Comparison of ENCODE assay signal across 20 cellular contexts in the genomic region with DNA sequence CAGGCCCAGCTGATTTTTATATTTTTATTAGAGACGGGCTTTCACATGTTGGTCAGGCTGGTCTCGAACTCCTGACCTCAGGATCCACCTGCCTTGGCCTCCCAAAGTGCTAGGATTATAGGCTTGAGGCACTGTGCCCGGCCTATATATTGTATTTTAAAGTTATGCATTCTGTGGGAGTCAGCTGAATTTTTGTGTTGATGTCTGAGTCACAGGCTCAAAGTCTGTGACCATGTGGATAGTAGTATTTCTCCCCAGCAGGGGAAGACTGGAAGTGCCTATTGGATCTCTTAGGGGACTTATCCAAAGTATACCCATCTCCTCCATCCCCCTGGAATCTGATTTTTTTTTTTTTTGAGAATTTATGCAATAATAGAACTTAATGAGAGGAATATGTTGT. TPM values are rescaled to one million over a fixed set of nuclear protein-coding genes. Genes with fewer than 3 reads are reported as not detected.
DNase-seq lines count a peak whose midpoint lies in the region; ATAC-seq and TF ChIP-seq lines count a peak whose summit lies in the region.
"Had no signal": no experiment of that assay in that cellular context is flagged by ENCODE, and none has a peak within 500 bp of the region (broad histone marks: within the 10 kb centered on the region; RNA-seq: fewer than 3 reads in every experiment).

No MANE protein-coding gene starts in this region.

- no peaks in the 10 kb centered on the region for H3K9me3 ChIP-seq in upper lobe of right lung
- H3K9me3 ChIP-seq: Caco-2 had no signal

- H3K9me3 Mint-ChIP-seq in HFFc6 = no peaks in the 10 kb centered on the region
- H3K9me3 Mint-ChIP-seq: CD4-positive, CD25-positive, alpha-beta regulatory T cell had no signal

- H3K27ac ChIP-seq in brain microvascular endothelial cell = no peak overlapping the region
- no peak overlapping the region for H3K27ac ChIP-seq in upper lobe of right lung
- H3K27ac ChIP-seq: HL-60 had no signal

- H3K27me3 ChIP-seq in brain microvascular endothelial cell (replicated peaks) (no peaks in the 10 kb centered on the region), upper lobe of right lung (no peaks in the 10 kb centered on the region)

- no peak overlapping the region for H3K27ac Mint-ChIP-seq in HFFc6
- H3K27ac Mint-ChIP-seq: B cell; CD4-positive, CD25-positive, alpha-beta regulatory T cell had no signal

- DNase-seq in AG09309 (ENCODE audit: low read depth) (no peak), HFFc6 (peak; percentile 28), brain microvascular endothelial cell (peak; percentile 22), hepatic stellate cell (ENCODE audit: low spot score) (peak; percentile 21), HuH-7 (ENCODE audit: low spot score) (no peak), upper lobe of right lung (no peak), islet precursor cell (no peak), activated T-cell treated with anti-CD3 and anti-CD28 coated beads for 4 hours (no peak)
- DNase-seq: Caco-2; CD4-positive, CD25-positive, alpha-beta regulatory T cell; H7; KBM-7; NCI-H1417 treated with DMSO at 0.1 percent for 48 hours; NCI-H2029; NCI-H2171; NCI-H446 treated with DMSO at 0.1 percent for 48 hours had no signal

- H3K4me1 ChIP-seq in upper lobe of right lung = no peaks in the 10 kb centered on the region
- H3K4me1 ChIP-seq: Caco-2 had no signal

- intact Hi-C loops in upper lobe of right lung (cut with DNase I) = no loop called here

- no peaks in the 10 kb centered on the region; the same call in 1 of the 2 replicates for H3K27me3 Mint-ChIP-seq in HFFc6 (ENCODE audit: insufficient read depth)
- H3K27me3 Mint-ChIP-seq: B cell; CD4-positive, CD25-positive, alpha-beta regulatory T cell had no signal

- H3K4me3 ChIP-seq in AG09309 (ENCODE audit: control insufficient read depth, low read depth, low read length) = no peak overlapping the region
- H3K4me3 ChIP-seq in brain microvascular endothelial cell (ENCODE audit: low read depth, low read length) = no peak overlapping the region
- H3K4me3 ChIP-seq in upper lobe of right lung = no peak overlapping the region

- no peak overlapping the region for H3K4me3 Mint-ChIP-seq in HFFc6
- H3K4me3 Mint-ChIP-seq: B cell; CD4-positive, CD25-positive, alpha-beta regulatory T cell had no signal

- H3K36me3 ChIP-seq in brain microvascular endothelial cell (replicated peaks) (peaks cover 41% of the 10 kb centered on the region), upper lobe of right lung (peaks cover 81% of the 10 kb centered on the region)

- H3K4me1 Mint-ChIP-seq in HFFc6 (ENCODE audit: low read depth) = 0 out of 2 replicates have a peak, but pooled peaks cover 7% of the 10 kb centered on the region

- in situ Hi-C loops in brain microvascular endothelial cell (cut with HindIII; ENCODE audit: low pct_ligation_motif_present, low sequenced_read_pairs) = no loop called here

- peak; percentile 17 for TF ChIP-seq CTCF in AG09309 (IDR thresholded peaks at IDR 0.05; ENCODE audit: control insufficient read depth, insufficient read depth, low read depth, low read length, missing control alignments)
- TF ChIP-seq CTCF in HFFc6 (IDR thresholded peaks at IDR 0.05) = no peak
- TF ChIP-seq CTCF in brain microvascular endothelial cell (IDR thresholded peaks at IDR 0.05; ENCODE audit: low read depth, low read length, missing control alignments) = peak; percentile 6
- TF ChIP-seq CTCF in upper lobe of right lung (IDR thresholded peaks at IDR 0.05) = no peak

- no peak for ATAC-seq in upper lobe of right lung
- ATAC-seq: Panc1, Right ventricle myocardium inferior had no signal

- H3K36me3 Mint-ChIP-seq in HFFc6 (ENCODE audit: low read depth) = peaks cover 19% of the 10 kb centered on the region

RNA-seq across cellular contexts. Expression of a gene that starts 43.8 kb away (rescaled TPM):
- total RNA-seq in HFFc6 (2021; fragmentation: NEBNext Ultra II Directional; extraction: Animal tissue kit (Norgen Biotek cat#: 25700)) = 10 to 100 TPM; 33.6 to 37.7 (median 34.4) TPM
- 36.8 TPM for total RNA-seq in upper lobe of right lung

Comparison
In these comparisons a context has a peak if more than half of its experiments do, and no peak if none do; other contexts are left out.
1. DNase-seq: peak in HFFc6 (single experiment), brain microvascular endothelial cell (single experiment) and hepatic stellate cell (single experiment); none in AG09309 (single experiment), HuH-7 (single experiment), upper lobe of right lung (single experiment), islet precursor cell (single experiment) and activated T-cell treated with anti-CD3 and anti-CD28 coated beads for 4 hours (single experiment).
2. CTCF ChIP-seq: peak in AG09309 (single experiment) and brain microvascular endothelial cell (single experiment); none in HFFc6 (single experiment) and upper lobe of right lung (single experiment).